1 cellular context compared by ENCODE assay signal in the genomic region with DNA sequence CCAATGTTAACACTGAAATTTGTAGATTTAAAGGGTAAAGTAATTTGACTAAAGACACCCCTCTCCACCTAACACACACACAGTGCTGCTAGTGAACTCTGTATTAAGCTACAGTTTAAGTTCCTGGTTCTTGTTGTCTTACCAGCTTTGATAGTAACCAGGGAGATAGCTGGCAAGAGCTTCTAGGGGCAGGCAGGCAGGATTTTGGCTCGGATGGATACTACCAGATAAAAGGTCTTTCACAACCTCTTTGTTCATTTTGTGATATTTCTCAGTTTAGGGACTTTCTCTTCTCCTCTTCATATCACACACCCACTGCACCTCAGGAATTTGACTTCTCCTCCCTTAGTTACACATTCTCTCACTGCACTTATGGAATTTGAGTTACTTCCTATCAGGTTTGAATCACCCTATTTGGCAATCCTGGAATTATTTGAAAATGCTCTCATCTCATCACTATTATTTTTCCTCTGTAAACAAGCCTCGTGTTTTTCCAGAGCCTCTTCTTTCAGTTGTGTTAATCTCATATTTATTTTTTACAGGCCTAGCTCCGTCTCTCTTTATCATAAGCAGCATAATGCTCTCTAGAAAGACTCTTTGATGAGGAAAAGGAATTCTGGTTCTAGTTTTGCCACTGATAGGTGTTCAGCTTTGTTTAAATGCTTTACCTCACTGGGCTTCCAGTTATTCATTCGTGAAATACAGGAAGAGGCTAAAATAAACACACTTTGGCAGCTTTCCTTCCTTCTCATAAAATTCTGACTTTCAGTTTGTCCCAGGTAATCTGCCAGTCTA.
TF ChIP-seq lines count a peak whose summit lies in the region.

No MANE protein-coding gene starts in this region.

TF ChIP-seq in A549, 52 proteins besides CTCF, POLR2A, EP300 and RAD21 (continued from another document):
- TF ChIP-seq MAX (IDR thresholded peaks at IDR 0.05) = peak; percentile 64; the same call in 1 of the 2 replicates
